Comparison of ENCODE assay signal across 1 cellular context in the genomic region with DNA sequence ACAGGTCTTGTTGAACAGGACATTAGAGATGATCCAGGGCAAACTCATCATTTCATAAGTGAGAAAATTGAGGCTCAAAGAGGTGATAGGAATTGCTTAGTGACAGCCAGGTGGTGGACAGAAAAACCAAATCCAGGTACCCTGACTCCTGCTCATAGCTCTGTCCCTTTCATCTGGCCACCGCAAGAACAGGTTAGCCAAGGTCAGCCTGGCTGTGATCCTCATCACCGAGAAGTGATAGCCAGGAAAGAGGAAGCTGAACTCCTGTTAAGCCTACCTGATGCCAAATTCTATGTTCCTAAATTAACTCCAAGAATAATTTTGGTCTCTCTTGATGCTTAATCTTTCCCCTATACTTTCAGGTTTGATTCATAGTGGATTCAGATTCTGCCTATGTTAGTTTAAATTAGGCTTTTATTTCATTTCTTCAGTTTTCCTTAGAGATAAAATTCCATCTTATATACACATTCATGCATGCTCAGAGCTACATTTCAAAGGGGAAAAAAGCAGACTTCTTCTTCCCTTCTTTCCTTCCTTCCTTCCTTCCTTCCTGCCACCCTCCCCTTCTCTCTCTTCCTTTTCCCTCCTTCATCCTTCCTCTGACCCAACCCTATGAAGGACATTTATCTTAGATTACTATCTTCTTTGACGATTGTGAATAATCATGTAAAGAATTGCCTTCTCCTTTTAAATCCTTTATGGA.
TF ChIP-seq lines count a peak whose summit lies in the region.

No MANE protein-coding gene starts in this region.

TF ChIP-seq in IMR-90, 13 proteins besides CTCF, POLR2A, EP300 and RAD21:
- TF ChIP-seq SMC3 (IDR thresholded peaks at IDR 0.05; ENCODE audit: low read depth, low read length), result no peak
- no peak for TF ChIP-seq RFX5 (IDR thresholded peaks at IDR 0.05; ENCODE audit: low read depth, low read length)
- no peak for TF ChIP-seq MXI1 (IDR thresholded peaks at IDR 0.05; ENCODE audit: borderline replicate concordance, low read depth, low read length)
- no peak for TF ChIP-seq NFE2L2 (IDR thresholded peaks at IDR 0.05; ENCODE audit: low read depth, low read length)
- TF ChIP-seq, protein P1, sequence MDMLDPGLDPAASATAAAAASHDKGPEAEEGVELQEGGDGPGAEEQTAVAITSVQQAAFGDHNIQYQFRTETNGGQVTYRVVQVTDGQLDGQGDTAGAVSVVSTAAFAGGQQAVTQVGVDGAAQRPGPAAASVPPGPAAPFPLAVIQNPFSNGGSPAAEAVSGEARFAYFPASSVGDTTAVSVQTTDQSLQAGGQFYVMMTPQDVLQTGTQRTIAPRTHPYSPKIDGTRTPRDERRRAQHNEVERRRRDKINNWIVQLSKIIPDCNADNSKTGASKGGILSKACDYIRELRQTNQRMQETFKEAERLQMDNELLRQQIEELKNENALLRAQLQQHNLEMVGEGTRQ (IDR thresholded peaks at IDR 0.05; ENCODE audit: low read depth, low read length), result no peak
- no peak for TF ChIP-seq FOS (IDR thresholded peaks at IDR 0.05; ENCODE audit: low read depth, low read length)
